27 cellular contexts compared by ENCODE assay signal in the genomic region with DNA sequence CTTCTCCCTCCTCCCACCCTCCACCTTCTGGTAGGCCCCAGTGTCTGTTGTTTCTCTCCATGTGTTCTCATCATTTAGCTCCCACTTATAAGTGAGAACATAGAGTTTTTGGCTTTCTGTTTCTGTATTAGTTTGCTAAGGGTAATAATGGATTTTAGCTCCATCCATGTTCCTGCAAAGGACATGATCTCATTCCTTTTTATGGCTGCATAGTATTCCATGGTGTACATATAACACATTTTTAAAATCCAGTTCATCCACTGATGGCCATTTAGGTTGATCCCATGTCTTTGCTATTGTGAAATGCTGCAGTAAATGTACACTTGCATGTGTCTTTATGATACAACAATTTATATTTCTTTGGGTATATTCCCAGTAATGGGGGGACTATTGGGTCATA.
"Had no signal": no experiment of that assay in that cellular context is flagged by ENCODE, and none has a peak within 500 bp of the region (broad histone marks: within the 10 kb centered on the region; RNA-seq: fewer than 3 reads in every experiment).

No MANE protein-coding gene starts in this region.

- DNase-seq: stimulated activated CD4-positive, alpha-beta T cell treated with anti-CD3 and anti-CD28 coated beads, Interleukin-2, amount 100 ng/mL, for 48 hours; stimulated activated CD4-positive, alpha-beta T cell treated with anti-CD3 and anti-CD28 coated beads, Interleukin-4, amount 100 ng/mL, for 1 hour; stimulated activated CD4-positive, alpha-beta T cell treated with anti-CD3 and anti-CD28 coated beads, Interleukin-4, amount 100 ng/mL, for 24 hours; stimulated activated CD4-positive, alpha-beta T cell treated with anti-CD3 and anti-CD28 coated beads, Interleukin-4, amount 100 ng/mL, for 4 hours; stimulated activated CD8-positive, alpha-beta memory T cell treated with anti-CD3 and anti-CD28 coated beads, Interleukin-4, amount 100 ng/mL, for 48 hours; stimulated activated naive B cell treated with anti-CD40 and anti-IgM and Interleukin-4, amounts not matched to agents 10 μg/mL and 1 μg/mL and 100 μg/mL, for 72 hours; stimulated activated naive CD4-positive, alpha-beta T cell; stimulated activated naive CD4-positive, alpha-beta T cell treated with Interleukin-2 at 50 U/mL for 16 hours; stimulated activated naive CD8-positive, alpha-beta T cell treated with anti-CD3 and anti-CD28 coated beads, Interleukin-15, amount 100 ng/mL, for 72 hours; stimulated activated naive CD8-positive, alpha-beta T cell treated with anti-CD3 and anti-CD28 coated beads, Interleukin-15, Interleukin-2, amounts not matched to agents 100 U/mL and 50 U/mL, for 24 hours; stomach; substantia nigra; testis; thyroid gland; tibial artery; transverse colon; trophoblast cell; upper lobe of left lung; upper lobe of right lung; uterus had no signal

- H3K27ac ChIP-seq: stomach, suprapubic skin, testis, thoracic aorta, thyroid gland, tibial artery, tibial nerve, transverse colon, upper lobe of left lung, upper lobe of right lung, uterus, vagina had no signal

- H3K9me3 ChIP-seq: testis, thyroid gland had no signal

- H3K36me3 ChIP-seq: suprapubic skin, thoracic aorta, thyroid gland, upper lobe of left lung, upper lobe of right lung, uterus, vagina had no signal

- H3K4me3 ChIP-seq: stomach, suprapubic skin, testis, thoracic aorta, thyroid gland, tibial artery, tibial nerve, transverse colon, upper lobe of left lung, upper lobe of right lung, uterus, vagina had no signal

- H3K27me3 ChIP-seq: stomach, suprapubic skin, testis, thyroid gland, tibial artery, tibial nerve, transverse colon, upper lobe of left lung, upper lobe of right lung, uterus, vagina had no signal

- H3K4me1 ChIP-seq: stomach, suprapubic skin, testis, thyroid gland, tibial artery, tibial nerve, transverse colon, upper lobe of left lung, upper lobe of right lung, uterus, vagina had no signal

- FAIRE-seq: urothelium cell line had no signal

- ATAC-seq: stimulated activated effector memory CD8-positive, alpha-beta T cell treated with anti-CD3 and anti-CD28 coated beads, Interleukin-12 subunit alpha, Interleukin-12 subunit beta, amount 100 ng/mL, for 72 hours; stimulated activated memory B cell treated with anti-CD40 and anti-IgM and Interleukin-4, amounts not matched to agents 10 μg/mL and 1 μg/mL and 100 μg/mL, for 72 hours; stimulated activated naive B cell treated with anti-CD40 and anti-IgM and Interleukin-4, amounts not matched to agents 10 μg/mL and 1 μg/mL and 100 μg/mL, for 72 hours; stimulated activated naive CD8-positive, alpha-beta T cell treated with anti-CD3 and anti-CD28 coated beads, Interleukin-15, amount 100 ng/mL, for 72 hours; stimulated activated naive CD8-positive, alpha-beta T cell treated with anti-CD3 and anti-CD28 coated beads, Interleukin-15, Interleukin-2, amounts not matched to agents 100 U/mL and 50 U/mL, for 24 hours; upper lobe of right lung had no signal
